In the genomic region with DNA sequence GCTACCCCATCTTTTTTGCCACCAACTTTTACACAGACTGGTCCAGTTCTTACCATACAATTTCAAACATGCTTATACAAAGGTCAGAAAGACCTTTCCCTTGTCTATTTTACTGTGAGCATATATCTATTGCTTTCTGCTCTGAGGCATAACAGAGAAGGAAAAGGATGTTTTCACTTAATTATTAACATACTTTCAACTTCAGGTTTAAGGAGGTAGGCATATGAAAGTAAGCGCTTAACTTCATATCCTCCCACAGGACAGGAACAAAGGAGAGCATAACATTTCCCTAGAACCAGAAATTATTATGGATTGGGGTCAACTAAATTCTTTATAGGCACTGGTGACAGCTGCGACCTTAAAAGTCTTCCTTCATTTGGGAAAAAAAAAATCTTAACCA, we compare ENCODE assay signal across 9 cellular contexts. TPM values are rescaled to one million over a fixed set of nuclear protein-coding genes. Genes with fewer than 3 reads are reported as not detected.
DNase-seq lines count a peak whose midpoint lies in the region; ATAC-seq and TF ChIP-seq lines count a peak whose summit lies in the region.
"Had no signal": no experiment of that assay in that cellular context is flagged by ENCODE, and none has a peak within 500 bp of the region (broad histone marks: within the 10 kb centered on the region; RNA-seq: fewer than 3 reads in every experiment).

No MANE protein-coding gene starts in this region.

- no peak for DNase-seq in CD4-positive, alpha-beta T cell
- no peak for DNase-seq in HFF-Myc (ENCODE audit: extremely low read depth, low read depth)
- peak; percentile 2 for DNase-seq in astrocyte of the hippocampus (ENCODE audit: low read depth, low spot score)
- DNase-seq in natural killer cell = no peak
- no peak for DNase-seq in uterus
- DNase-seq in NCI-H446 treated with DMSO at 0.1 percent for 48 hours (lab: John Stamatoyannopoulos, UW) = no peak
- no peak for DNase-seq in nucleus accumbens (lab: John Stamatoyannopoulos, UW)

- H3K4me1 Mint-ChIP-seq in CD4-positive, alpha-beta T cell (ENCODE audit: low read depth) = peaks cover 31% of the 10 kb centered on the region
- H3K4me1 Mint-ChIP-seq in natural killer cell = peaks cover 10 to 11% of the 10 kb centered on the region in 2 donors

- no peaks in the 10 kb centered on the region for H3K9me3 Mint-ChIP-seq in CD4-positive, alpha-beta T cell
- peaks cover 0 to 2% of the 10 kb centered on the region in 2 donors for H3K9me3 Mint-ChIP-seq in natural killer cell

- intact Hi-C loops in CD4-positive, alpha-beta T cell (cut with DNase I, micrococcal nuclease) = no loop called here
- intact Hi-C loops in natural killer cell (cut with micrococcal nuclease) (no loop called here), uterus (cut with DNase I; ENCODE audit: low total_unique reads) (no loop called here)

- peak overlapping the region; percentile 87 for H3K27ac Mint-ChIP-seq in CD4-positive, alpha-beta T cell
- H3K27ac Mint-ChIP-seq in natural killer cell = peak overlapping the region; percentile 63 to 83

- H3K36me3 Mint-ChIP-seq in CD4-positive, alpha-beta T cell (ENCODE audit: low read depth) = peaks cover 11% of the 10 kb centered on the region
- H3K36me3 Mint-ChIP-seq in natural killer cell = no peaks in the 10 kb centered on the region

- TF ChIP-seq POLR2A in uterus (IDR thresholded peaks at IDR 0.05) = no peak

- H3K27ac ChIP-seq in CD4-positive, alpha-beta T cell (ENCODE audit: low read depth, low read length) = no peak overlapping the region
- H3K27ac ChIP-seq in uterus = no peak overlapping the region

- peaks cover 6% of the 10 kb centered on the region for H3K27me3 Mint-ChIP-seq in CD4-positive, alpha-beta T cell
- peaks cover 6 to 13% of the 10 kb centered on the region in 2 donors for H3K27me3 Mint-ChIP-seq in natural killer cell (ENCODE audit: low read depth in 2 of 2)

- TF ChIP-seq CTCF in CD4-positive, alpha-beta T cell (IDR thresholded peaks at IDR 0.05) = no peak
- TF ChIP-seq CTCF in HFF-Myc (IDR thresholded peaks at IDR 0.05; ENCODE audit: low read depth, low read length, missing control alignments) (no peak), natural killer cell (IDR thresholded peaks at IDR 0.05) (no peak), uterus (IDR thresholded peaks at IDR 0.05) (no peak)

- H3K27me3 ChIP-seq in CD4-positive, alpha-beta T cell (ENCODE audit: control insufficient read depth, insufficient read depth, low read length) = peaks cover 5% of the 10 kb centered on the region
- no peaks in the 10 kb centered on the region for H3K27me3 ChIP-seq in uterus

- ATAC-seq in CD4-positive, alpha-beta T cell (ENCODE audit: poor library complexity) = no peak
- ATAC-seq in natural killer cell = no peak
- no peak for ATAC-seq in GM21360 (IDR thresholded peaks at IDR 0.05; ENCODE audit: unreplicated experiment)

- CTCF ChIA-PET in CD4-positive, alpha-beta T cell (lab: Charles Lee) = no interaction called here

- POLR2A ChIA-PET in CD4-positive, alpha-beta T cell (lab: Charles Lee) = interaction anchor here (0.9 to 2.2 kb wide), 2 partner anchors 36 to 154 kb away, joined by 6 to 10 read pairs; partner anchors contain the start of gene DUT

- no peaks in the 10 kb centered on the region for H3K4me1 ChIP-seq in uterus

- H3K4me3 ChIP-seq in HFF-Myc (replicated peaks; ENCODE audit: low read depth, low read length) = peak overlapping the region; percentile 57
- H3K4me3 ChIP-seq in uterus = peak overlapping the region in 1 of 2 donors; percentile 47

- peak overlapping the region; percentile 99 for H3K4me3 Mint-ChIP-seq in CD4-positive, alpha-beta T cell
- peak overlapping the region; percentile 93 for H3K4me3 Mint-ChIP-seq in natural killer cell

- H3K36me3 ChIP-seq in uterus = no peaks in the 10 kb centered on the region

- no peaks in the 10 kb centered on the region for H3K9me3 ChIP-seq in CD4-positive, alpha-beta T cell (ENCODE audit: control insufficient read depth, low read length)
- H3K9me3 ChIP-seq in uterus = no peaks in the 10 kb centered on the region

RNA-seq across cellular contexts. Expression of gene MYEF2, which starts 1.1 kb away (rescaled TPM):
- 10 to 100 TPM; 19.3 to 24.7 TPM for total RNA-seq in CD4-positive, alpha-beta T cell
- total RNA-seq in natural killer cell = 10 to 100 TPM in 2 of 3 donors, 1 to 10 TPM in 1; 9.0 to 12.5 (median 10.7) TPM
- total RNA-seq in uterus = 10 to 100 TPM in 3 of 4 donors, 1 to 10 TPM in 1; 2.6 to 65.3 (median 35.5) TPM

RNA-seq across cellular contexts. Expression of gene CTXN2, which starts 14.5 kb away (rescaled TPM):
- not detected for total RNA-seq in CD4-positive, alpha-beta T cell
- not detected for total RNA-seq in natural killer cell
- total RNA-seq in uterus = not detected
- total RNA-seq: SK-MEL-5 had no signal

RNA-seq across cellular contexts. Expression of gene SLC12A1, which starts 29.1 kb away (rescaled TPM):
- total RNA-seq in CD4-positive, alpha-beta T cell = not detected
- total RNA-seq in natural killer cell (not detected), uterus (under 1 TPM in 1 of 4 donors, not detected in 3; 0.41 TPM)

RNA-seq across cellular contexts. Expression of gene SLC24A5, which starts 56.2 kb away (rescaled TPM):
- not detected for total RNA-seq in CD4-positive, alpha-beta T cell
- total RNA-seq in natural killer cell (not detected), uterus (under 1 TPM in 1 of 4 donors, not detected in 3; 0.29 TPM)
